In genomic region chr18:79334496-79335233, GRCh38 we compare ENCODE assay signal across 22 cellular contexts.
DNase-seq lines count a peak whose midpoint lies in the region; ATAC-seq and TF ChIP-seq lines count a peak whose summit lies in the region.
"Had no signal": no experiment of that assay in that cellular context is flagged by ENCODE, and none has a peak within 500 bp of the region (broad histone marks: within the 10 kb centered on the region; RNA-seq: fewer than 3 reads in every experiment).

No MANE protein-coding gene starts in this region.

- CTCF ChIA-PET in activated naive CD4-positive, alpha-beta T cell treated with anti-CD3 and anti-CD28 coated beads, Interleukin-2, amount 10 ng/mL, durations not matched to agents 7 days and 5 days (lab: Charles Lee): no interaction called here

- no peaks in the 10 kb centered on the region for H3K27me3 Mint-ChIP-seq in activated naive CD4-positive, alpha-beta T cell treated with anti-CD3 and anti-CD28 coated beads, Interleukin-2, amount 10 ng/mL, durations not matched to agents 7 days and 5 days
- no peaks in the 10 kb centered on the region for H3K27me3 Mint-ChIP-seq in stimulated activated memory B cell treated with anti-CD40 and anti-IgM and Interleukin-4, amounts not matched to agents 10 μg/mL and 1 μg/mL and 100 μg/mL, for 72 hours
- H3K27me3 Mint-ChIP-seq in stimulated activated naive B cell treated with anti-CD40 and anti-IgM and Interleukin-4, amounts not matched to agents 10 μg/mL and 1 μg/mL and 100 μg/mL, for 72 hours: no peaks in the 10 kb centered on the region
- H3K27me3 Mint-ChIP-seq: CD4-positive, alpha-beta T cell; IgD-negative memory B cell had no signal

- TF ChIP-seq EP300 in suprapubic skin (IDR thresholded peaks at IDR 0.05): no peak

- peaks cover 74% of the 10 kb centered on the region for H3K36me3 ChIP-seq in suprapubic skin

- H3K4me1 ChIP-seq in suprapubic skin: no peaks in the 10 kb centered on the region
- H3K4me1 ChIP-seq: BLaER1, Caco-2 had no signal

- peaks cover 6% of the 10 kb centered on the region for H3K9me3 Mint-ChIP-seq in activated naive CD4-positive, alpha-beta T cell treated with anti-CD3 and anti-CD28 coated beads, Interleukin-2, amount 10 ng/mL, durations not matched to agents 7 days and 5 days
- H3K9me3 Mint-ChIP-seq in stimulated activated memory B cell treated with anti-CD40 and anti-IgM and Interleukin-4, amounts not matched to agents 10 μg/mL and 1 μg/mL and 100 μg/mL, for 72 hours: peaks cover 10% of the 10 kb centered on the region
- H3K9me3 Mint-ChIP-seq in stimulated activated naive B cell treated with anti-CD40 and anti-IgM and Interleukin-4, amounts not matched to agents 10 μg/mL and 1 μg/mL and 100 μg/mL, for 72 hours: peaks cover 10 to 12% of the 10 kb centered on the region in 2 donors
- H3K9me3 Mint-ChIP-seq: CD4-positive, alpha-beta T cell had no signal

- H3K27ac ChIP-seq in suprapubic skin: no peak overlapping the region
- H3K27ac ChIP-seq: 22Rv1, BLaER1 had no signal

- peak; percentile 50 for ATAC-seq in stimulated activated memory B cell treated with anti-CD40 and anti-IgM and Interleukin-4, amounts not matched to agents 10 μg/mL and 1 μg/mL and 100 μg/mL, for 72 hours
- no peak for ATAC-seq in stimulated activated naive B cell treated with anti-CD40 and anti-IgM and Interleukin-4, amounts not matched to agents 10 μg/mL and 1 μg/mL and 100 μg/mL, for 72 hours (replicated peaks)

- no peak overlapping the region for H3K4me3 Mint-ChIP-seq in activated naive CD4-positive, alpha-beta T cell treated with anti-CD3 and anti-CD28 coated beads, Interleukin-2, amount 10 ng/mL, durations not matched to agents 7 days and 5 days
- no peak overlapping the region for H3K4me3 Mint-ChIP-seq in stimulated activated memory B cell treated with anti-CD40 and anti-IgM and Interleukin-4, amounts not matched to agents 10 μg/mL and 1 μg/mL and 100 μg/mL, for 72 hours
- H3K4me3 Mint-ChIP-seq in stimulated activated naive B cell treated with anti-CD40 and anti-IgM and Interleukin-4, amounts not matched to agents 10 μg/mL and 1 μg/mL and 100 μg/mL, for 72 hours: no peak overlapping the region
- H3K4me3 Mint-ChIP-seq: CD4-positive, alpha-beta T cell; IgD-negative memory B cell had no signal

- H3K4me3 ChIP-seq in suprapubic skin: no peak overlapping the region
- H3K4me3 ChIP-seq: BLaER1 had no signal

- no peak for TF ChIP-seq CTCF in suprapubic skin (IDR thresholded peaks at IDR 0.05)

- H3K27ac Mint-ChIP-seq in activated naive CD4-positive, alpha-beta T cell treated with anti-CD3 and anti-CD28 coated beads, Interleukin-2, amount 10 ng/mL, durations not matched to agents 7 days and 5 days: peak overlapping the region; percentile 5
- no peak overlapping the region for H3K27ac Mint-ChIP-seq in stimulated activated memory B cell treated with anti-CD40 and anti-IgM and Interleukin-4, amounts not matched to agents 10 μg/mL and 1 μg/mL and 100 μg/mL, for 72 hours
- H3K27ac Mint-ChIP-seq in stimulated activated naive B cell treated with anti-CD40 and anti-IgM and Interleukin-4, amounts not matched to agents 10 μg/mL and 1 μg/mL and 100 μg/mL, for 72 hours: no peak overlapping the region
- H3K27ac Mint-ChIP-seq: CD4-positive, alpha-beta T cell; IgD-negative memory B cell had no signal

- no peak for DNase-seq in activated naive CD4-positive, alpha-beta T cell treated with anti-CD3 and anti-CD28 coated beads, Interleukin-2, amount 10 ng/mL, durations not matched to agents 7 days and 5 days
- no peak for DNase-seq in activated naive CD4-positive, alpha-beta T cell (lab: John Stamatoyannopoulos, UW)
- DNase-seq in islet precursor cell (peak; percentile 50), suprapubic skin (ENCODE audit: low spot score in 2 of 2) (no peak), DMS153 treated with DMSO at 0.1 percent for 48 hours (lab: John Stamatoyannopoulos, UW; ENCODE audit: unreplicated experiment) (no peak)
- no peak for DNase-seq in NK-92 treated with Interleukin-12 subunit alpha and Interleukin-12 subunit beta, amount 100 ng/mL, for 24 hours (lab: John Stamatoyannopoulos, UW)
- DNase-seq in stimulated activated naive B cell treated with anti-CD40 and anti-IgM and Interleukin-4, amounts not matched to agents 10 μg/mL and 1 μg/mL and 100 μg/mL, for 72 hours: no peak
- DNase-seq: ACHN; Caco-2; CD4-positive, alpha-beta T cell; GOT3; MV-4-11; NCI-H1105 treated with DMSO at 0.1 percent for 48 hours; NCI-H1694; NCI-H2081 treated with DMSO at 0.1 percent for 48 hours; NCI-H2171 treated with DMSO at 0.1 percent for 48 hours; NCI-H524 treated with DMSO at 0.1 percent for 48 hours; Right ventricle myocardium superior had no signal

- H3K9me3 ChIP-seq in suprapubic skin: no peaks in the 10 kb centered on the region
- H3K9me3 ChIP-seq: Caco-2 had no signal

- peaks cover 31% of the 10 kb centered on the region for H3K36me3 Mint-ChIP-seq in activated naive CD4-positive, alpha-beta T cell treated with anti-CD3 and anti-CD28 coated beads, Interleukin-2, amount 10 ng/mL, durations not matched to agents 7 days and 5 days
- H3K36me3 Mint-ChIP-seq in stimulated activated memory B cell treated with anti-CD40 and anti-IgM and Interleukin-4, amounts not matched to agents 10 μg/mL and 1 μg/mL and 100 μg/mL, for 72 hours: peaks cover 69% of the 10 kb centered on the region
- peaks cover 47 to 54% of the 10 kb centered on the region in 2 donors for H3K36me3 Mint-ChIP-seq in stimulated activated naive B cell treated with anti-CD40 and anti-IgM and Interleukin-4, amounts not matched to agents 10 μg/mL and 1 μg/mL and 100 μg/mL, for 72 hours

- 85% methylated on average over 24 of the region's 29 CpGs for WGBS in suprapubic skin

- no peak for TF ChIP-seq POLR2A in suprapubic skin (IDR thresholded peaks at IDR 0.05)

- H3K4me1 Mint-ChIP-seq in activated naive CD4-positive, alpha-beta T cell treated with anti-CD3 and anti-CD28 coated beads, Interleukin-2, amount 10 ng/mL, durations not matched to agents 7 days and 5 days: no peaks in the 10 kb centered on the region
- H3K4me1 Mint-ChIP-seq in stimulated activated memory B cell treated with anti-CD40 and anti-IgM and Interleukin-4, amounts not matched to agents 10 μg/mL and 1 μg/mL and 100 μg/mL, for 72 hours: no peaks in the 10 kb centered on the region
- H3K4me1 Mint-ChIP-seq in stimulated activated naive B cell treated with anti-CD40 and anti-IgM and Interleukin-4, amounts not matched to agents 10 μg/mL and 1 μg/mL and 100 μg/mL, for 72 hours: no peaks in the 10 kb centered on the region

- no peaks in the 10 kb centered on the region for H3K27me3 ChIP-seq in suprapubic skin
- H3K27me3 ChIP-seq: BLaER1 had no signal
